ENCODE assay signal across 17 cellular contexts in the genomic region with DNA sequence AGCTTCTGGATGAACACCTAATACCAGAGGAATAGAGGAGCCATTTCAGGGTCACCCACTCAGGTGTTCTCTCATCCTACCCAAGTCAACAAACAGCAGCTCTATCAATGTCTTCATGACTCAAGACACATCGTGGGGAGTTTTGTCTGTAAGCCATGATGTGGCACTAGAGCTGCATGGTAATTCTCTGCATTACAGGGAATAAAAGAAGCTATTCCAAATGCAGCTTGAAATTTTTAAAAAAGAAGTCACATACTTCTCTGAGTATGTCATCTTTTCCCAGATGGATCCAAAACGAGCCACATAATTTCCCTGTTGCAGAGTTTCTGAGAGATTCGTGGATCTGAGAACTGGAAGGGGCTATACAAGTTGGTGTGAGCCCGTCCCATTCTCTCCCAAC. TPM values are rescaled to one million over a fixed set of nuclear protein-coding genes. Genes with fewer than 3 reads are reported as not detected.
A peak's percentile ranks its signal among the peaks of the same experiment; 100 is the strongest.
DNase-seq lines count a peak whose midpoint lies in the region; ATAC-seq, FAIRE-seq and TF ChIP-seq lines count a peak whose summit lies in the region.
"Had no signal": no experiment of that assay in that cellular context is flagged by ENCODE, and none has a peak within 500 bp of the region (broad histone marks: within the 10 kb centered on the region; RNA-seq: fewer than 3 reads in every experiment).

No MANE protein-coding gene starts in this region.

- no peak for TF ChIP-seq CTCF in liver (IDR thresholded peaks at IDR 0.05; ENCODE audit: low read depth, low read length, missing input control)
- TF ChIP-seq CTCF in HepG2 (CRISPR knock-in tag; IDR thresholded peaks at IDR 0.05) = no peak
- peak; percentile 44 for TF ChIP-seq CTCF in foreskin keratinocyte (conservative IDR thresholded peaks at IDR 0.05)

- H3K27me3 Mint-ChIP-seq in stimulated activated naive CD8-positive, alpha-beta T cell treated with anti-CD3 and anti-CD28 coated beads, Interleukin-15, amount 100 ng/mL, for 72 hours = peaks cover 21% of the 10 kb centered on the region

- in situ Hi-C loops in HepG2 (cut with HindIII; ENCODE audit: extremely low pct_ligation_motif_present, low pct_unique_long_range_greater_than_20kb) = no loop called here

- H3K4me3 Mint-ChIP-seq in stimulated activated naive CD8-positive, alpha-beta T cell treated with anti-CD3 and anti-CD28 coated beads, Interleukin-15, amount 100 ng/mL, for 72 hours = no peak overlapping the region
- H3K4me3 Mint-ChIP-seq: activated B cell treated with CpG ODN at 0.5 μM for 24 hours had no signal

- no peak overlapping the region for H2AFZ ChIP-seq in HepG2 (ENCODE audit: low read length)
- H2AFZ ChIP-seq: parathyroid adenoma had no signal

- H3K9ac ChIP-seq in liver (ENCODE audit: low read depth in 1 of 2, low read length in 2 of 2) = no peak overlapping the region
- H3K9ac ChIP-seq in HepG2 (ENCODE audit: insufficient read depth, low read depth, low read length) = no peak overlapping the region
- H3K9ac ChIP-seq: parathyroid adenoma had no signal

- intact Hi-C loops in HepG2 (cut with micrococcal nuclease; ENCODE audit: unreplicated experiment) = no loop called here

- H3K4me1 ChIP-seq in liver (ENCODE audit: control insufficient read depth in 4 of 4, insufficient read depth in 4 of 4, low read length in 3 of 4) = no peaks in the 10 kb centered on the region
- H3K4me1 ChIP-seq in HepG2 (ENCODE audit: insufficient read depth, low read length) = no peaks in the 10 kb centered on the region
- peaks cover 7% of the 10 kb centered on the region for H3K4me1 ChIP-seq in foreskin keratinocyte
- H3K4me1 ChIP-seq: BE2C, parathyroid adenoma had no signal

- no peak overlapping the region for H3K27ac ChIP-seq in liver (ENCODE audit: low read depth in 1 of 2, low read length in 2 of 2)
- H3K27ac ChIP-seq in HepG2 (ENCODE audit: extremely low read length, insufficient read depth, low read length) = no peak overlapping the region
- H3K27ac ChIP-seq in foreskin keratinocyte = no peak overlapping the region
- H3K27ac ChIP-seq: parathyroid adenoma had no signal

- H3K4me2 ChIP-seq in HepG2 (ENCODE audit: low read depth, low read length) = no peak overlapping the region

- no peak for DNase-seq in HepG2 (ENCODE audit: low spot score)
- peak; percentile 53 for DNase-seq in amniotic stem cell (lab: John Stamatoyannopoulos, UW)
- DNase-seq in foreskin keratinocyte = no peak
- no peak for DNase-seq in NCI-H2171 (lab: John Stamatoyannopoulos, UW)
- no peak for DNase-seq in stimulated activated naive CD8-positive, alpha-beta T cell treated with anti-CD3 and anti-CD28 coated beads, Interleukin-15, amount 100 ng/mL, for 72 hours
- DNase-seq: activated B cell treated with CpG ODN at 0.5 μM for 24 hours; activated naive CD4-positive, alpha-beta T cell; BE2C; cerebellar nuclear complex; DMS53; mucosa of descending colon; stimulated activated CD4-positive, alpha-beta T cell treated with anti-CD3 and anti-CD28 coated beads, Interleukin-12 subunit alpha, Interleukin-12 subunit beta, amount 100 ng/mL, for 4 hours; substantia nigra had no signal

- H3K4me3 ChIP-seq in liver (ENCODE audit: low read depth in 1 of 3, low read length in 3 of 3) (no peak overlapping the region), HepG2 (replicated peaks in 1 of 3; ENCODE audit: insufficient read depth in 1 of 3, low read depth in 2 of 3, low read length in 3 of 3) (no peak overlapping the region)
- H3K4me3 ChIP-seq: mucosa of descending colon had no signal

- peak; percentile 16 to 26 for TF ChIP-seq RAD21 in liver (IDR thresholded peaks at IDR 0.05)
- no peak for TF ChIP-seq RAD21 in HepG2 (CRISPR knock-in tag; IDR thresholded peaks at IDR 0.05)

- H3K36me3 ChIP-seq in liver (ENCODE audit: control insufficient read depth in 4 of 4, insufficient read depth in 3 of 4, low read depth in 1 of 4, low read length in 3 of 4) (no peaks in the 10 kb centered on the region), HepG2 (replicated peaks in 1 of 2; ENCODE audit: control insufficient read depth in 1 of 2, insufficient read depth in 2 of 2, low read length in 2 of 2) (no peaks in the 10 kb centered on the region)
- H3K36me3 ChIP-seq: BE2C had no signal

- TF ChIP-seq POLR2A in HepG2 (IDR thresholded peaks at IDR 0.05; ENCODE audit: insufficient read depth in 1 of 2, low read depth in 2 of 2, low read length in 2 of 2) = no peak

- peaks cover 6% of the 10 kb centered on the region for H3K4me1 Mint-ChIP-seq in stimulated activated naive CD8-positive, alpha-beta T cell treated with anti-CD3 and anti-CD28 coated beads, Interleukin-15, amount 100 ng/mL, for 72 hours
- H3K4me1 Mint-ChIP-seq: activated B cell treated with CpG ODN at 0.5 μM for 24 hours had no signal

- no peaks in the 10 kb centered on the region for H4K20me1 ChIP-seq in HepG2 (ENCODE audit: insufficient read depth, low read length)

- ATAC-seq in HepG2 (no peak), foreskin keratinocyte (no peak), HG03565 (IDR thresholded peaks at IDR 0.05; ENCODE audit: unreplicated experiment) (no peak), HG02973 (IDR thresholded peaks at IDR 0.05; ENCODE audit: unreplicated experiment) (no peak)
- ATAC-seq in stimulated activated naive CD8-positive, alpha-beta T cell treated with anti-CD3 and anti-CD28 coated beads, Interleukin-15, amount 100 ng/mL, for 72 hours = no peak
- ATAC-seq: mucosa of descending colon had no signal

- H3K9me3 Mint-ChIP-seq in stimulated activated naive CD8-positive, alpha-beta T cell treated with anti-CD3 and anti-CD28 coated beads, Interleukin-15, amount 100 ng/mL, for 72 hours = no peaks in the 10 kb centered on the region
- H3K9me3 Mint-ChIP-seq: activated B cell treated with CpG ODN at 0.5 μM for 24 hours had no signal

- H3K27me3 ChIP-seq in liver (ENCODE audit: control insufficient read depth in 4 of 4, insufficient read depth in 4 of 4, low read length in 3 of 4) (no peaks in the 10 kb centered on the region), HepG2 (ENCODE audit: control insufficient read depth in 1 of 2, insufficient read depth in 2 of 2, low read length in 2 of 2) (no peaks in the 10 kb centered on the region), foreskin keratinocyte (no peaks in the 10 kb centered on the region)
- H3K27me3 ChIP-seq: BE2C had no signal

- FAIRE-seq in HepG2 (lab: Jason Lieb, UNC) = no peak

- H3K27ac Mint-ChIP-seq in stimulated activated naive CD8-positive, alpha-beta T cell treated with anti-CD3 and anti-CD28 coated beads, Interleukin-15, amount 100 ng/mL, for 72 hours = no peak overlapping the region
- H3K27ac Mint-ChIP-seq: activated B cell treated with CpG ODN at 0.5 μM for 24 hours had no signal

- 85% methylated on average over 4 of the region's 4 CpGs for WGBS in liver
- WGBS in HepG2 (ENCODE audit: low lambda C conversion rate) = 0% methylated on average over 4 of the region's 4 CpGs

- TF ChIP-seq EP300 in HepG2 (IDR thresholded peaks at IDR 0.05; ENCODE audit: low read depth in 2 of 2, low read length in 2 of 2) (no peak), HepG2 (CRISPR knock-in tag; IDR thresholded peaks at IDR 0.05; ENCODE audit: borderline replicate concordance) (no peak)

- CTCF ChIA-PET in HepG2 (lab: Yijun Ruan, JAX; ENCODE audit: low intra/inter-chr PET ratio, low total read pairs) = no interaction called here

- POLR2A ChIA-PET in HepG2 (lab: Yijun Ruan, JAX) = no interaction called here

- no TSS peak for BruUV-seq in HepG2 (replicated peaks; lab: Mats Ljungman, UMichigan)

- H3K79me2 ChIP-seq in HepG2 (ENCODE audit: insufficient read depth, low read length) = no peaks in the 10 kb centered on the region
- H3K79me2 ChIP-seq: parathyroid adenoma had no signal

- no peaks in the 10 kb centered on the region for H3K9me3 ChIP-seq in liver (ENCODE audit: control insufficient read depth in 4 of 4, low read length in 3 of 4)
- no peaks in the 10 kb centered on the region for H3K9me3 ChIP-seq in HepG2 (ENCODE audit: low read length)
- H3K9me3 ChIP-seq: BE2C, mucosa of descending colon had no signal

TF ChIP-seq in liver, 16 proteins besides CTCF, POLR2A, EP300 and RAD21:
- TF ChIP-seq FOXA1 (IDR thresholded peaks at IDR 0.05) (no peak), RXRA (IDR thresholded peaks at IDR 0.05) (no peak)

TF ChIP-seq in HepG2, 621 proteins besides CTCF, POLR2A, EP300 and RAD21 (continues in another document):
- TF ChIP-seq ZNF737 (CRISPR knock-in tag; IDR thresholded peaks at IDR 0.05; ENCODE audit: borderline replicate concordance) = no peak
- TF ChIP-seq ELF1 (CRISPR knock-in tag; IDR thresholded peaks at IDR 0.05) = no peak
- TF ChIP-seq ZSCAN31 (CRISPR knock-in tag; IDR thresholded peaks at IDR 0.05; ENCODE audit: low read depth) = no peak
- no peak for TF ChIP-seq ZFP1 (CRISPR knock-in tag; IDR thresholded peaks at IDR 0.05)
- TF ChIP-seq ZNF775 (CRISPR knock-in tag; IDR thresholded peaks at IDR 0.05; ENCODE audit: borderline replicate concordance) = no peak
- TF ChIP-seq MBNL3 (CRISPR knock-in tag; conservative IDR thresholded peaks at IDR 0.05) = no peak

RNA-seq across cellular contexts. Expression of a gene that starts 6.1 kb away (rescaled TPM):
- total RNA-seq in liver (10 to 100 TPM in 1 of 2 donors, under 1 TPM in 1; 0.23 to 11.5 TPM), HepG2 (2016; rRNA removed; fragmentation: Illumina TruSeq; extraction: Trizol) (0.07 TPM in 2 replicates), foreskin keratinocyte (44.0 and 56.5 TPM in 2 replicates)
- polyA plus RNA-seq in liver (1 to 10 TPM; 1.3 to 2.5 TPM), HepG2 (2011; rRNA removed) (0.21 and 0.26 TPM in 2 replicates), foreskin keratinocyte (18.0 and 21.0 TPM in 2 replicates)
- not detected in 2 replicates for total RNA-seq in HepG2 (2016; cell fraction: cytosol; rRNA removed; fragmentation: Illumina TruSeq; extraction: Trizol; ENCODE audit: low read depth)
- total RNA-seq in HepG2 (2016; cell fraction: insoluble cytoplasmic fraction; rRNA removed; fragmentation: Illumina TruSeq; extraction: Trizol) = 0.04 TPM in 1 of 2 replicates, not detected in the other
- 0.06 and 0.07 TPM in 2 replicates for total RNA-seq in HepG2 (2016; cell fraction: membrane; rRNA removed; fragmentation: Illumina TruSeq; extraction: Trizol)
- 0.16 TPM in 1 of 2 replicates, not detected in the other for total RNA-seq in HepG2 (2016; cell fraction: nucleus; rRNA removed; fragmentation: Illumina TruSeq; extraction: Trizol)
- 0.15 and 0.27 TPM in 2 replicates for polyA plus RNA-seq in HepG2 (2011; cell fraction: cytosol; rRNA removed)
- 0.24 and 0.33 TPM in 2 replicates for polyA plus RNA-seq in HepG2 (2011; cell fraction: nucleus; rRNA removed)
- polyA plus RNA-seq in HepG2 (2012) = 0.24 and 0.53 TPM in 2 replicates
- 0.03 TPM in 1 of 2 replicates, not detected in the other for polyA plus RNA-seq in HepG2 (2016; cell fraction: cytosol; fragmentation: Illumina TruSeq; extraction: Trizol; ENCODE audit: low read depth)
- polyA plus RNA-seq in HepG2 (2016; cell fraction: insoluble cytoplasmic fraction; fragmentation: Illumina TruSeq; extraction: Trizol; ENCODE audit: low read depth) = not detected in 2 replicates
- polyA plus RNA-seq in HepG2 (2016; cell fraction: membrane; fragmentation: Illumina TruSeq; extraction: Trizol; ENCODE audit: low read depth) = 0.03 and 0.12 TPM in 2 replicates
- polyA plus RNA-seq in HepG2 (2016; cell fraction: nucleus; fragmentation: Illumina TruSeq; extraction: Trizol; ENCODE audit: insufficient read depth, low read depth) = 0.15 TPM in 1 of 2 replicates, not detected in the other
- 0.06 and 7.6 TPM in 2 replicates for polyA minus RNA-seq in HepG2 (2011; rRNA and poly(A)+ RNA removed; ENCODE audit: low replicate concordance)
- 0.10 and 0.26 TPM in 2 replicates for polyA minus RNA-seq in HepG2 (2011; cell fraction: cytosol; rRNA and poly(A)+ RNA removed)
- 0.12 and 0.26 TPM in 2 replicates for polyA minus RNA-seq in HepG2 (2011; cell fraction: nucleus; rRNA and poly(A)+ RNA removed)
- total RNA-seq: activated B cell treated with CpG ODN at 0.5 μM for 24 hours had no signal
